Comparison of ENCODE assay signal across 1 cellular context in the genomic region with DNA sequence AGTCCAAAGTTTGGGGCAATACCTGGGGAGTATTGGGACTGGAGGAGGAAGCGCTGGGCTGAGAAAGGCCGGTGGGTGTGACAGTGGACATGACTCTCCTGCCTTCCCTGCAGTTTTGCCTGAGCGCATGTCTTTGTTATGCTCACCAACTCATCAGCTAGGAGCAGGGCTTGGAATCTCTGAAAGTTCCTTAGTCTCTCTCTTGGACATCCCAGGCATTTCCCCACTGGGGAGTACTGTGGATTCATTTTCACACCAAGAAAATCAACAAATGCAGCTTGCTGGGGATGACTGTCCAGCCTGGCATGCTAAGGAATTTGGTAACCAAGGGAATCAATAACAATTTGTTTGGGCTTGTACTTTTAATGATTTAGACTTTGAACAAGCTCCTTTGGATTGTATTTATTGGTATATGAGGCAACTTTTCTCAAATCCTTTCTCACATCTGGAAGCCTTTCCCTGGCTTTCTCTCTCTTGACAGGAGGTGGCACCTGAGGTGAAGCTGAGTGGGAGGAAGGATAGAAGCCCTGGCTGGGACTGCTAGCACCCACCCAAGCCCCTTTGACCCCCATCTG.
TF ChIP-seq lines count a peak whose summit lies in the region.

No MANE protein-coding gene starts in this region.

TF ChIP-seq in H1, 55 proteins besides CTCF, POLR2A, EP300 and RAD21:
- no peak for TF ChIP-seq PHF8 (conservative IDR thresholded peaks at IDR 0.05; ENCODE audit: low read depth, low read length)
- no peak for TF ChIP-seq TEAD4 (IDR thresholded peaks at IDR 0.05; ENCODE audit: low read depth, low read length)
- TF ChIP-seq TAF7 (optimal IDR thresholded peaks at IDR 0.05; ENCODE audit: borderline replicate concordance, low read depth, low read length), result no peak
- TF ChIP-seq GTF2F1 (IDR thresholded peaks at IDR 0.05; ENCODE audit: borderline replicate concordance, low read depth, low read length), result no peak
- TF ChIP-seq GABPA (IDR thresholded peaks at IDR 0.05; ENCODE audit: borderline replicate concordance, insufficient read depth, low read length), result no peak
- TF ChIP-seq HDAC6 (IDR thresholded peaks at IDR 0.05; ENCODE audit: low read depth, low read length), result no peak
- TF ChIP-seq CTBP2 (IDR thresholded peaks at IDR 0.05; ENCODE audit: borderline replicate concordance, insufficient read depth, insufficient read length, low read length), result no peak
- TF ChIP-seq, protein P1, sequence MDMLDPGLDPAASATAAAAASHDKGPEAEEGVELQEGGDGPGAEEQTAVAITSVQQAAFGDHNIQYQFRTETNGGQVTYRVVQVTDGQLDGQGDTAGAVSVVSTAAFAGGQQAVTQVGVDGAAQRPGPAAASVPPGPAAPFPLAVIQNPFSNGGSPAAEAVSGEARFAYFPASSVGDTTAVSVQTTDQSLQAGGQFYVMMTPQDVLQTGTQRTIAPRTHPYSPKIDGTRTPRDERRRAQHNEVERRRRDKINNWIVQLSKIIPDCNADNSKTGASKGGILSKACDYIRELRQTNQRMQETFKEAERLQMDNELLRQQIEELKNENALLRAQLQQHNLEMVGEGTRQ (IDR thresholded peaks at IDR 0.05; ENCODE audit: low read length), result no peak
- TF ChIP-seq BACH1 (IDR thresholded peaks at IDR 0.05; ENCODE audit: low read length), result no peak
- no peak for TF ChIP-seq TBP (IDR thresholded peaks at IDR 0.05; ENCODE audit: low read depth, low read length)
- no peak for TF ChIP-seq POU5F1 (IDR thresholded peaks at IDR 0.05; ENCODE audit: low read depth, low read length)
- no peak for TF ChIP-seq SRF (IDR thresholded peaks at IDR 0.05; ENCODE audit: low read depth, low read length)
- TF ChIP-seq BRCA1 (IDR thresholded peaks at IDR 0.05; ENCODE audit: low read depth, low read length), result no peak
- TF ChIP-seq SAP30 (IDR thresholded peaks at IDR 0.05; ENCODE audit: insufficient read depth, insufficient replicate concordance, low read length), result no peak
- no peak for TF ChIP-seq NANOG (IDR thresholded peaks at IDR 0.05; ENCODE audit: insufficient read depth, low read depth, low read length, poor library complexity, severe bottlenecking)
